Comparison of ENCODE assay signal across 15 cellular contexts in the genomic region with DNA sequence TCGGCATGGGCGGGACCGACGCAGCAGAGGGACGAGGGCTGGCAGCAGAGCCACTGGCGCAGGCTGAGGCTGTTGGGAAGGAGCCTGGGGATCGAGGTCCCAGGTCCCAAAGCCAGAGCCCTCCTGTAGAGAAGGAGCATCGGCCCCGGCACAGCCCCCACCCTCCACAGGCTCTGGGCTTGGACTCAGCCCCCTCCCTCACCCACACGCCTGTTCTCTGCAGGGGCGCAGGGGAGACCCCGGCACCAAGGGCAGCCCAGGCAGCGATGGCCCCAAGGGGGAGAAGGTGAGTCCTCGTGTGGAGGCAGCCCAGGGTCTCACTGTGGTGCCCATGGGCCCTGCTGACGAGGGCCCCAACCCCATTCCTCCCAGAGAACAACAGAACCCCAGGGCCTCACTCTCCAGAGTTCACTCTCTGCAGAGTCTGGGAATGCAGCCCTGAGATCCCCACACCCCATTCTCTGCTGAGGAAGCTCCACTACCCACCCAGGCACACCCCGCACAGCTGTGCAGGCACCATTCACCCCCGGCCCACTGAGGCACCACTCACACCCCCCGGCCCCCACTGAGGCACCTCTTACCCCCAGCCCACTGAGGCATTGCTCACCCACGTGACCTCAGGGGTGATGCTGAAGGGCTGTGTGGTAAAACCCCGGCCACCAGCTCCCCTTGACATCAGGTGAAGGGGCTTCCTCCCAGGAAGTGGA. TPM values are rescaled to one million over a fixed set of nuclear protein-coding genes. Genes with fewer than 3 reads are reported as not detected.
A peak's percentile ranks its signal among the peaks of the same experiment; 100 is the strongest.
DNase-seq lines count a peak whose midpoint lies in the region; ATAC-seq and TF ChIP-seq lines count a peak whose summit lies in the region.
"Had no signal": no experiment of that assay in that cellular context is flagged by ENCODE, and none has a peak within 500 bp of the region (broad histone marks: within the 10 kb centered on the region; RNA-seq: fewer than 3 reads in every experiment).

No MANE protein-coding gene starts in this region.

- H3K4me3 ChIP-seq in heart left ventricle = no peak overlapping the region
- H3K4me3 ChIP-seq in uterus = no peak overlapping the region
- H3K4me3 ChIP-seq: adrenal gland, neural progenitor cell, thoracic aorta had no signal

- H3K36me3 ChIP-seq in heart left ventricle (peaks cover 0 to 90% (median 84%) of the 10 kb centered on the region in 9 donors), uterus (no peaks in the 10 kb centered on the region)
- H3K36me3 ChIP-seq: neural progenitor cell had no signal

- H3K27me3 Mint-ChIP-seq in natural killer cell (ENCODE audit: low read depth in 2 of 2) = no peaks in the 10 kb centered on the region

- no peaks in the 10 kb centered on the region for H3K4me1 ChIP-seq in heart left ventricle
- H3K4me1 ChIP-seq in uterus = no peaks in the 10 kb centered on the region
- H3K4me1 ChIP-seq: adrenal gland, neural progenitor cell had no signal

- no peak for TF ChIP-seq CTCF in heart left ventricle (IDR thresholded peaks at IDR 0.05)
- TF ChIP-seq CTCF in natural killer cell (IDR thresholded peaks at IDR 0.05) = no peak
- TF ChIP-seq CTCF in uterus (IDR thresholded peaks at IDR 0.05) = no peak

- DNase-seq in heart left ventricle = peak in 4 of 5 donors; percentile 9 to 66 (median 20)
- no peak for DNase-seq in left ventricle myocardium superior
- peak; percentile 40 for DNase-seq in ecto neural progenitor cell (ENCODE audit: low spot score)
- DNase-seq in natural killer cell = peak; percentile 12
- peak; percentile 13 to 18 for DNase-seq in uterus
- DNase-seq in GM19240 (ENCODE audit: insufficient read length, low spot score) = no peak
- no peak for DNase-seq in C1 segment of cervical spinal cord (lab: John Stamatoyannopoulos, UW)
- DNase-seq: DMS79, hippocampal formation, NCI-H1048, NCI-H2171 had no signal

- no peak overlapping the region for H3K4me3 Mint-ChIP-seq in natural killer cell
- H3K4me3 Mint-ChIP-seq: neural progenitor cell had no signal

- H3K36me3 Mint-ChIP-seq in natural killer cell = no peaks in the 10 kb centered on the region

- no peaks in the 10 kb centered on the region for H3K27me3 ChIP-seq in heart left ventricle
- H3K27me3 ChIP-seq in uterus = no peaks in the 10 kb centered on the region
- H3K27me3 ChIP-seq: adrenal gland, neural progenitor cell had no signal

- H3K9me3 Mint-ChIP-seq in natural killer cell = no peaks in the 10 kb centered on the region
- H3K9me3 Mint-ChIP-seq: neural progenitor cell had no signal

- no peak overlapping the region for H3K27ac Mint-ChIP-seq in natural killer cell
- H3K27ac Mint-ChIP-seq: neural progenitor cell had no signal

- H3K9me3 ChIP-seq in heart left ventricle (peaks cover 0 to 6% (median 0%) of the 10 kb centered on the region in 12 donors), uterus (no peaks in the 10 kb centered on the region)
- H3K9me3 ChIP-seq: thoracic aorta had no signal

- intact Hi-C loops in heart left ventricle (cut with DNase I) = loop anchor here in 1 of 10 donors (10.0 kb wide), 1 partner anchor 125 kb away; no protein-coding TSS in a partner anchor
- intact Hi-C loops in left ventricle myocardium superior (cut with micrococcal nuclease) = no loop called here
- intact Hi-C loops in natural killer cell (cut with micrococcal nuclease) = no loop called here
- intact Hi-C loops in uterus (cut with DNase I; ENCODE audit: low total_unique reads) = loop anchor here (10.0 kb wide), 1 partner anchor 945 kb away; no protein-coding TSS in a partner anchor

- ATAC-seq in heart left ventricle (no peak), left ventricle myocardium superior (no peak), natural killer cell (no peak), HG03460 (IDR thresholded peaks at IDR 0.05; ENCODE audit: unreplicated experiment) (no peak)

- TF ChIP-seq POLR2A in heart left ventricle (IDR thresholded peaks at IDR 0.05) (no peak), uterus (IDR thresholded peaks at IDR 0.05) (no peak)

- no peaks in the 10 kb centered on the region for H3K4me1 Mint-ChIP-seq in natural killer cell
- H3K4me1 Mint-ChIP-seq: neural progenitor cell had no signal

- H3K27ac ChIP-seq in heart left ventricle = peak overlapping the region in 1 of 12 donors; percentile 65
- peak overlapping the region; percentile 5 to 19 for H3K27ac ChIP-seq in uterus
- H3K27ac ChIP-seq: adrenal gland, neural progenitor cell had no signal

- WGBS in heart left ventricle, 4 donors = 88 to 93% (median 91%) methylated on average over 10 to 20 of the region's 20 CpGs

RNA-seq across cellular contexts. Expression of gene COL6A2, which starts 21.8 kb away (rescaled TPM):
- 100 to 1,000 TPM; 118 to 484 (median 158) TPM for total RNA-seq in heart left ventricle
- 100 to 1,000 TPM; 143 to 221 TPM for polyA plus RNA-seq in heart left ventricle
- 196 TPM for total RNA-seq in left ventricle myocardium superior
- total RNA-seq in natural killer cell = 100 to 1,000 TPM in 1 of 3 donors, 10 to 100 TPM in 2; 93.9 to 110 (median 97.2) TPM
- 1,000 to 10,000 TPM in 2 of 4 donors, 100 to 1,000 TPM in 2; 321 to 1,200 (median 948) TPM for total RNA-seq in uterus

RNA-seq across cellular contexts. Expression of gene FTCD, which starts 35.7 kb away (rescaled TPM):
- 1 to 10 TPM in 5 of 9 donors, under 1 TPM in 3, not detected in 1; 0.31 to 3.1 (median 1.2) TPM for total RNA-seq in heart left ventricle
- polyA plus RNA-seq in heart left ventricle = 1 to 10 TPM in 1 of 2 donors, under 1 TPM in 1; 0.17 to 1.8 TPM
- 1.5 TPM for total RNA-seq in left ventricle myocardium superior
- total RNA-seq in natural killer cell = under 1 TPM in 1 of 3 donors, not detected in 2; 0.34 TPM
- 1 to 10 TPM in 2 of 4 donors, not detected in 2; 4.5 to 7.0 TPM for total RNA-seq in uterus

Comparison
In these comparisons a context has a peak if more than half of its experiments do, and no peak if none do; other contexts are left out.
1. DNase-seq: peak in heart left ventricle (4 of 5), ecto neural progenitor cell (single experiment), natural killer cell (single experiment) and uterus (2 of 2); none in left ventricle myocardium superior (single experiment), GM19240 (single experiment) and C1 segment of cervical spinal cord (0 of 14).